Comparison of ENCODE assay signal across 19 cellular contexts in genomic region chr13:32334676-32335075, GRCh38. TPM values are rescaled to one million over a fixed set of nuclear protein-coding genes. Genes with fewer than 3 reads are reported as not detected.
"Had no signal": no experiment of that assay in that cellular context is flagged by ENCODE, and none has a peak within 500 bp of the region (broad histone marks: within the 10 kb centered on the region; RNA-seq: fewer than 3 reads in every experiment).

No MANE protein-coding gene starts in this region.

- H3K27me3 Mint-ChIP-seq: activated CD4-positive, alpha-beta T cell treated with anti-CD3 and anti-CD28 coated beads, Interleukin-2, amount 10 ng/mL, durations not matched to agents 24 days and 14 days had no signal

- H3K9me3 ChIP-seq: gastroesophageal sphincter, uterus had no signal

- H3K4me1 ChIP-seq: gastroesophageal sphincter, thyroid gland, uterus had no signal

- DNase-seq: activated CD4-positive, alpha-beta T cell treated with anti-CD3 and anti-CD28 coated beads, Interleukin-2, amount 10 ng/mL, durations not matched to agents 24 days and 14 days; activated CD8-positive, alpha-beta memory T cell treated with anti-CD3 and anti-CD28 coated beads for 24 hours; activated T-cell treated with anti-CD3 and anti-CD28 coated beads for 4 hours; anterior cingulate cortex; dermis blood vessel endothelial cell; endodermal cell; kidney glomerular epithelial cell; retina; small intestine; thyroid gland; uterus had no signal

- H3K36me3 ChIP-seq: gastroesophageal sphincter, thyroid gland, uterus had no signal

- ATAC-seq: activated naive CD4-positive, alpha-beta T cell treated with anti-CD3 and anti-CD28 coated beads, Interleukin-2, amount 50 U/mL, for 72 hours; gastroesophageal sphincter; WTC11 had no signal

- H3K4me3 Mint-ChIP-seq: activated CD4-positive, alpha-beta T cell treated with anti-CD3 and anti-CD28 coated beads, Interleukin-2, amount 10 ng/mL, durations not matched to agents 24 days and 14 days; endodermal cell; WTC11 had no signal

- H3K4me3 ChIP-seq: gastroesophageal sphincter, thyroid gland, uterus had no signal

- H3K4me1 Mint-ChIP-seq: endodermal cell had no signal

- H3K27me3 ChIP-seq: gastroesophageal sphincter, thyroid gland, uterus had no signal

- H3K27ac ChIP-seq: gastroesophageal sphincter, thyroid gland, uterus had no signal

- H3K27ac Mint-ChIP-seq: activated CD4-positive, alpha-beta T cell treated with anti-CD3 and anti-CD28 coated beads, Interleukin-2, amount 10 ng/mL, durations not matched to agents 24 days and 14 days; activated naive CD4-positive, alpha-beta T cell treated with anti-CD3 and anti-CD28 coated beads, Interleukin-2, amount 50 U/mL, for 72 hours; endodermal cell; WTC11 had no signal

RNA-seq across cellular contexts. Expression of gene ZAR1L, which starts 19.5 kb away (rescaled TPM):
- total RNA-seq: activated naive CD4-positive, alpha-beta T cell treated with anti-CD3 and anti-CD28 coated beads, Interleukin-2, amount 50 U/mL, for 72 hours; cerebellum; dermis blood vessel endothelial cell; gastroesophageal sphincter; liver; myocyte; T-helper 1 cell treated with Interleukin-12 subunit alpha and Interleukin-12 subunit beta and Interleukin-4 antibody, amounts not matched to agents 30 ng/mL and 1 ng/mL, for 36 hours; thyroid gland; uterus had no signal
- polyA plus RNA-seq: esophagus, liver, small intestine had no signal
